In genomic region chr10:112083526-112083925, GRCh38 we compare ENCODE assay signal across 2 cellular contexts.
TF ChIP-seq lines count a peak whose summit lies in the region.

No MANE protein-coding gene starts in this region.

TF ChIP-seq in liver, 16 proteins besides CTCF, POLR2A, EP300 and RAD21 (continued from another document):
- TF ChIP-seq JUND (IDR thresholded peaks at IDR 0.05) (no peak), REST (IDR thresholded peaks at IDR 0.05) (no peak), EGR1 (IDR thresholded peaks at IDR 0.05; ENCODE audit: low read depth in 2 of 2) (no peak), YY1 (IDR thresholded peaks at IDR 0.05) (no peak), FOXA1 (IDR thresholded peaks at IDR 0.05) (no peak), HNF4G (IDR thresholded peaks at IDR 0.05) (peak; percentile 46), GABPA (IDR thresholded peaks at IDR 0.05 in 1 of 2, conservative IDR thresholded peaks at IDR 0.05 in 1 of 2) (no peak)

TF ChIP-seq in HepG2, 621 proteins besides CTCF, POLR2A, EP300 and RAD21 (continued from another document):
- no peak for TF ChIP-seq ZNF563 (CRISPR knock-in tag; IDR thresholded peaks at IDR 0.05)
- no peak for TF ChIP-seq ZNF441 (CRISPR knock-in tag; IDR thresholded peaks at IDR 0.05; ENCODE audit: borderline replicate concordance)
- no peak for TF ChIP-seq ZNF20 (CRISPR knock-in tag; IDR thresholded peaks at IDR 0.05)
- TF ChIP-seq ZFP36L2 (CRISPR knock-in tag; IDR thresholded peaks at IDR 0.05), result no peak
- no peak for TF ChIP-seq TFE3 (CRISPR knock-in tag; IDR thresholded peaks at IDR 0.05)
- TF ChIP-seq ZNF784 (CRISPR knock-in tag; IDR thresholded peaks at IDR 0.05; ENCODE audit: borderline replicate concordance), result no peak
- no peak for TF ChIP-seq NAIF1 (CRISPR knock-in tag; IDR thresholded peaks at IDR 0.05; ENCODE audit: borderline replicate concordance)
- no peak for TF ChIP-seq NCOA5 (CRISPR knock-in tag; IDR thresholded peaks at IDR 0.05)
- no peak for TF ChIP-seq PATZ1 (CRISPR knock-in tag; IDR thresholded peaks at IDR 0.05)
- no peak for TF ChIP-seq HHEX (CRISPR knock-in tag; IDR thresholded peaks at IDR 0.05)
- TF ChIP-seq KDM5B (CRISPR knock-in tag; IDR thresholded peaks at IDR 0.05; ENCODE audit: borderline replicate concordance), result no peak
- no peak for TF ChIP-seq SPEN (CRISPR knock-in tag; IDR thresholded peaks at IDR 0.05; ENCODE audit: low read depth)
